In genomic region chr12:46663297-46663696, GRCh38 we compare ENCODE assay signal across 1 cellular context.
TF ChIP-seq lines count a peak whose summit lies in the region.

No MANE protein-coding gene starts in this region.

TF ChIP-seq in IMR-90, 13 proteins besides CTCF, POLR2A, EP300 and RAD21 (continued from another document):
- no peak for TF ChIP-seq USF2 (IDR thresholded peaks at IDR 0.05; ENCODE audit: low read depth, low read length)
- TF ChIP-seq MAFK (IDR thresholded peaks at IDR 0.05; ENCODE audit: low read depth, low read length): no peak
- TF ChIP-seq FOS (IDR thresholded peaks at IDR 0.05; ENCODE audit: low read depth, low read length): no peak
- TF ChIP-seq RCOR1 (IDR thresholded peaks at IDR 0.05; ENCODE audit: insufficient replicate concordance, low read length): no peak
- no peak for TF ChIP-seq MAZ (IDR thresholded peaks at IDR 0.05; ENCODE audit: borderline replicate concordance, low read depth, low read length)
- TF ChIP-seq ELK1 (IDR thresholded peaks at IDR 0.05; ENCODE audit: borderline replicate concordance, low read depth, low read length): no peak
- TF ChIP-seq NFE2L2 (IDR thresholded peaks at IDR 0.05; ENCODE audit: low read depth, low read length): no peak
- TF ChIP-seq MXI1 (IDR thresholded peaks at IDR 0.05; ENCODE audit: borderline replicate concordance, low read depth, low read length): no peak
- no peak for TF ChIP-seq SMC3 (IDR thresholded peaks at IDR 0.05; ENCODE audit: low read depth, low read length)
- no peak for TF ChIP-seq CEBPB (IDR thresholded peaks at IDR 0.05; ENCODE audit: low read depth, low read length)
- TF ChIP-seq BHLHE40 (IDR thresholded peaks at IDR 0.05; ENCODE audit: low read depth, low read length): no peak
